7 cellular contexts compared by ENCODE assay signal in genomic region chr19:55369651-55370304, GRCh38. TPM values are rescaled to one million over a fixed set of nuclear protein-coding genes. Genes with fewer than 3 reads are reported as not detected.
DNase-seq lines count a peak whose midpoint lies in the region; ATAC-seq and TF ChIP-seq lines count a peak whose summit lies in the region.

No MANE protein-coding gene starts in this region.

- no peak overlapping the region for H3K27ac Mint-ChIP-seq in activated T-helper 2 cell treated with anti-CD3 and anti-CD28 coated beads, Interferon-gamma antibody, Interleukin-2, Interleukin-4, amounts not matched to agents 10 μg/mL and 5 μg/mL and 100 μg/mL, durations not matched to agents 14 hours and 24 hours and 36 hours
- peak overlapping the region; percentile 68 for H3K27ac Mint-ChIP-seq in glutamatergic neuron (ENCODE audit: unreplicated experiment)
- peak overlapping the region; percentile 63 for H3K27ac Mint-ChIP-seq in stimulated activated effector memory CD8-positive, alpha-beta T cell treated with anti-CD3 and anti-CD28 coated beads, Interleukin-12 subunit alpha, Interleukin-12 subunit beta, amount 100 ng/mL, for 72 hours

- H3K27me3 Mint-ChIP-seq in activated T-helper 2 cell treated with anti-CD3 and anti-CD28 coated beads, Interferon-gamma antibody, Interleukin-2, Interleukin-4, amounts not matched to agents 10 μg/mL and 5 μg/mL and 100 μg/mL, durations not matched to agents 14 hours and 24 hours and 36 hours (ENCODE audit: low read depth), result peaks cover 40% of the 10 kb centered on the region
- peaks cover 7% of the 10 kb centered on the region for H3K27me3 Mint-ChIP-seq in glutamatergic neuron (ENCODE audit: unreplicated experiment)

- intact Hi-C loops in activated T-helper 2 cell treated with anti-CD3 and anti-CD28 coated beads, Interferon-gamma antibody, Interleukin-2, Interleukin-4, amounts not matched to agents 10 μg/mL and 5 μg/mL and 100 μg/mL, durations not matched to agents 14 hours and 24 hours and 36 hours (cut with micrococcal nuclease), result no loop called here

- H3K36me3 Mint-ChIP-seq in activated T-helper 2 cell treated with anti-CD3 and anti-CD28 coated beads, Interferon-gamma antibody, Interleukin-2, Interleukin-4, amounts not matched to agents 10 μg/mL and 5 μg/mL and 100 μg/mL, durations not matched to agents 14 hours and 24 hours and 36 hours (ENCODE audit: low read depth), result no peaks in the 10 kb centered on the region
- H3K36me3 Mint-ChIP-seq in glutamatergic neuron (ENCODE audit: unreplicated experiment), result no peaks in the 10 kb centered on the region
- H3K36me3 Mint-ChIP-seq in stimulated activated effector memory CD8-positive, alpha-beta T cell treated with anti-CD3 and anti-CD28 coated beads, Interleukin-12 subunit alpha, Interleukin-12 subunit beta, amount 100 ng/mL, for 72 hours, result no peaks in the 10 kb centered on the region

- H3K9me3 Mint-ChIP-seq in activated T-helper 2 cell treated with anti-CD3 and anti-CD28 coated beads, Interferon-gamma antibody, Interleukin-2, Interleukin-4, amounts not matched to agents 10 μg/mL and 5 μg/mL and 100 μg/mL, durations not matched to agents 14 hours and 24 hours and 36 hours, result no peaks in the 10 kb centered on the region
- H3K9me3 Mint-ChIP-seq in glutamatergic neuron (ENCODE audit: unreplicated experiment), result peaks cover 12% of the 10 kb centered on the region
- no peaks in the 10 kb centered on the region for H3K9me3 Mint-ChIP-seq in stimulated activated effector memory CD8-positive, alpha-beta T cell treated with anti-CD3 and anti-CD28 coated beads, Interleukin-12 subunit alpha, Interleukin-12 subunit beta, amount 100 ng/mL, for 72 hours

- DNase-seq in GM04504 (ENCODE audit: low read depth), result peak; percentile 55
- DNase-seq in NCI-H2171 treated with DMSO at 0.1 percent for 48 hours (lab: John Stamatoyannopoulos, UW), result peak; percentile 67
- DNase-seq in activated T-helper 2 cell treated with anti-CD3 and anti-CD28 coated beads, Interferon-gamma antibody, Interleukin-2, Interleukin-4, amounts not matched to agents 10 μg/mL and 5 μg/mL and 100 μg/mL, durations not matched to agents 14 hours and 24 hours and 36 hours (ENCODE audit: low spot score), result no peak
- peak; percentile 88 for DNase-seq in glutamatergic neuron
- DNase-seq in stimulated activated effector memory CD8-positive, alpha-beta T cell treated with anti-CD3 and anti-CD28 coated beads, Interleukin-12 subunit alpha, Interleukin-12 subunit beta, amount 100 ng/mL, for 72 hours (ENCODE audit: low spot score in 2 of 2), result peak in 1 of 2 donors; percentile 36
- DNase-seq in effector CD4-positive, alpha-beta T cell, result no peak
- DNase-seq in medulla oblongata (ENCODE audit: extremely low spot score), result no peak

- ATAC-seq in stimulated activated effector memory CD8-positive, alpha-beta T cell treated with anti-CD3 and anti-CD28 coated beads, Interleukin-12 subunit alpha, Interleukin-12 subunit beta, amount 100 ng/mL, for 72 hours, result peak; percentile 78

- H3K4me1 Mint-ChIP-seq in activated T-helper 2 cell treated with anti-CD3 and anti-CD28 coated beads, Interferon-gamma antibody, Interleukin-2, Interleukin-4, amounts not matched to agents 10 μg/mL and 5 μg/mL and 100 μg/mL, durations not matched to agents 14 hours and 24 hours and 36 hours (ENCODE audit: low read depth), result no peaks in the 10 kb centered on the region
- peaks cover 14% of the 10 kb centered on the region for H3K4me1 Mint-ChIP-seq in glutamatergic neuron (ENCODE audit: low read depth, unreplicated experiment)
- peaks cover 14% of the 10 kb centered on the region for H3K4me1 Mint-ChIP-seq in stimulated activated effector memory CD8-positive, alpha-beta T cell treated with anti-CD3 and anti-CD28 coated beads, Interleukin-12 subunit alpha, Interleukin-12 subunit beta, amount 100 ng/mL, for 72 hours

- no peak for TF ChIP-seq CTCF in glutamatergic neuron (IDR thresholded peaks at IDR 0.05; ENCODE audit: partially characterized antibody, unreplicated experiment)

- peak overlapping the region; percentile 66 for H3K4me3 Mint-ChIP-seq in activated T-helper 2 cell treated with anti-CD3 and anti-CD28 coated beads, Interferon-gamma antibody, Interleukin-2, Interleukin-4, amounts not matched to agents 10 μg/mL and 5 μg/mL and 100 μg/mL, durations not matched to agents 14 hours and 24 hours and 36 hours (ENCODE audit: low read depth)
- peak overlapping the region; percentile 89 for H3K4me3 Mint-ChIP-seq in glutamatergic neuron (ENCODE audit: unreplicated experiment)
- peak overlapping the region; percentile 74 for H3K4me3 Mint-ChIP-seq in stimulated activated effector memory CD8-positive, alpha-beta T cell treated with anti-CD3 and anti-CD28 coated beads, Interleukin-12 subunit alpha, Interleukin-12 subunit beta, amount 100 ng/mL, for 72 hours

RNA-seq across cellular contexts. Expression of gene IL11, which starts 0.5 kb away (rescaled TPM):
- total RNA-seq in activated T-helper 2 cell treated with anti-CD3 and anti-CD28 coated beads, Interferon-gamma antibody, Interleukin-2, Interleukin-4, amounts not matched to agents 10 μg/mL and 5 μg/mL and 100 μg/mL, durations not matched to agents 14 hours and 24 hours and 36 hours, result 0.25 and 0.32 TPM in 2 replicates
- total RNA-seq in glutamatergic neuron (ENCODE audit: unreplicated experiment), result 18.1 TPM

RNA-seq across cellular contexts. Expression of gene GARIN5B, which starts 6.7 kb away (rescaled TPM):
- total RNA-seq in activated T-helper 2 cell treated with anti-CD3 and anti-CD28 coated beads, Interferon-gamma antibody, Interleukin-2, Interleukin-4, amounts not matched to agents 10 μg/mL and 5 μg/mL and 100 μg/mL, durations not matched to agents 14 hours and 24 hours and 36 hours, result not detected in 2 replicates
- total RNA-seq in glutamatergic neuron (ENCODE audit: unreplicated experiment), result 0.17 TPM

RNA-seq across cellular contexts. Expression of gene TMEM190, which starts 6.8 kb away (rescaled TPM):
- not detected in 2 replicates for total RNA-seq in activated T-helper 2 cell treated with anti-CD3 and anti-CD28 coated beads, Interferon-gamma antibody, Interleukin-2, Interleukin-4, amounts not matched to agents 10 μg/mL and 5 μg/mL and 100 μg/mL, durations not matched to agents 14 hours and 24 hours and 36 hours
- 3.7 TPM for total RNA-seq in glutamatergic neuron (ENCODE audit: unreplicated experiment)

RNA-seq across cellular contexts. Expression of gene TMEM238, which starts 14.3 kb away (rescaled TPM):
- 7.9 and 10.5 TPM in 2 replicates for total RNA-seq in activated T-helper 2 cell treated with anti-CD3 and anti-CD28 coated beads, Interferon-gamma antibody, Interleukin-2, Interleukin-4, amounts not matched to agents 10 μg/mL and 5 μg/mL and 100 μg/mL, durations not matched to agents 14 hours and 24 hours and 36 hours
- total RNA-seq in glutamatergic neuron (ENCODE audit: unreplicated experiment), result 1.3 TPM

RNA-seq across cellular contexts. Expression of gene COX6B2, which starts 15.3 kb away (rescaled TPM):
- total RNA-seq in activated T-helper 2 cell treated with anti-CD3 and anti-CD28 coated beads, Interferon-gamma antibody, Interleukin-2, Interleukin-4, amounts not matched to agents 10 μg/mL and 5 μg/mL and 100 μg/mL, durations not matched to agents 14 hours and 24 hours and 36 hours, result 1.8 TPM in 1 of 2 replicates, not detected in the other
- total RNA-seq in glutamatergic neuron (ENCODE audit: unreplicated experiment), result 2.8 TPM

Comparison
In these comparisons a context has a peak if more than half of its experiments do, and no peak if none do; other contexts are left out.
1. DNase-seq: peak in GM04504 (single experiment), NCI-H2171 treated with DMSO at 0.1 percent for 48 hours (single experiment) and glutamatergic neuron (single experiment); none in activated T-helper 2 cell treated with anti-CD3 and anti-CD28 coated beads, Interferon-gamma antibody, Interleukin-2, Interleukin-4, amounts not matched to agents 10 μg/mL and 5 μg/mL and 100 μg/mL, durations not matched to agents 14 hours and 24 hours and 36 hours (single experiment), effector CD4-positive, alpha-beta T cell (single experiment) and medulla oblongata (single experiment).
2. RNA of gene IL11, which starts 0.5 kb away (total RNA-seq): 18.1 TPM in glutamatergic neuron (single experiment); 0.25 to 0.32 TPM in activated T-helper 2 cell treated with anti-CD3 and anti-CD28 coated beads, Interferon-gamma antibody, Interleukin-2, Interleukin-4, amounts not matched to agents 10 μg/mL and 5 μg/mL and 100 μg/mL, durations not matched to agents 14 hours and 24 hours and 36 hours; every median in the first group is over 10 times any median in the second.
3. Peak in every context shown above with its lines, with median percentiles within 50 percentile points of each other: H3K4me3 Mint-ChIP-seq.